Comparison of ENCODE assay signal across 1 cellular context in genomic region chr19:54521860-54522513, GRCh38.
TF ChIP-seq lines count a peak whose summit lies in the region.

No MANE protein-coding gene starts in this region.

TF ChIP-seq in GM12878, 131 proteins besides CTCF, POLR2A, EP300 and RAD21:
- TF ChIP-seq MEF2B (IDR thresholded peaks at IDR 0.05; ENCODE audit: partially characterized antibody, poor library complexity, severe bottlenecking) (peak; percentile 61), ELK1 (IDR thresholded peaks at IDR 0.05; ENCODE audit: low read depth, low read length) (no peak), NKRF (conservative IDR thresholded peaks at IDR 0.05) (no peak), MXI1 (IDR thresholded peaks at IDR 0.05; ENCODE audit: low read depth, low read length) (no peak), RUNX3 (IDR thresholded peaks at IDR 0.05; ENCODE audit: low read length) (peak; percentile 60), NR2F1 (conservative IDR thresholded peaks at IDR 0.05) (peak; percentile 62; the same call in 1 of the 2 replicates), ETV6 (conservative IDR thresholded peaks at IDR 0.05 in 1 of 2, IDR thresholded peaks at IDR 0.05 in 1 of 2; ENCODE audit: borderline replicate concordance in 1 of 2, low read depth in 1 of 2) (0 out of 4 replicates have a peak, but pooled peaks of 1 of the 2 experiments have one; percentile 6), NR2C1 (IDR thresholded peaks at IDR 0.05) (peak; percentile 65), SPI1 (IDR thresholded peaks at IDR 0.05; ENCODE audit: borderline replicate concordance, insufficient read depth, low read depth, low read length) (peak; percentile 12; the same call in 1 of the 2 replicates), CBX5 (IDR thresholded peaks at IDR 0.05; ENCODE audit: low read depth) (no peak), DPF2 (IDR thresholded peaks at IDR 0.05) (0 out of 2 replicates have a peak, but pooled peaks have one; percentile 39), YY1 (IDR thresholded peaks at IDR 0.05; ENCODE audit: low read depth, low read length) (no peak)
